In genomic region chr9:79215819-79216218, GRCh38 we compare ENCODE assay signal across 1 cellular context.
TF ChIP-seq lines count a peak whose summit lies in the region.

No MANE protein-coding gene starts in this region.

TF ChIP-seq in H1, 55 proteins besides CTCF, POLR2A, EP300 and RAD21:
- TF ChIP-seq SIN3A (conservative IDR thresholded peaks at IDR 0.05 in 1 of 2, IDR thresholded peaks at IDR 0.05 in 1 of 2; ENCODE audit: low read depth in 1 of 2, low read length in 2 of 2) (no peak), MAFK (IDR thresholded peaks at IDR 0.05; ENCODE audit: low read depth, low read length) (no peak), SRF (IDR thresholded peaks at IDR 0.05; ENCODE audit: low read depth, low read length) (no peak), USF2 (IDR thresholded peaks at IDR 0.05; ENCODE audit: low read length) (no peak), GABPA (IDR thresholded peaks at IDR 0.05; ENCODE audit: borderline replicate concordance, insufficient read depth, low read length) (no peak), CHD2 (IDR thresholded peaks at IDR 0.05; ENCODE audit: low read length) (no peak), ATF3 (IDR thresholded peaks at IDR 0.05; ENCODE audit: insufficient read depth, low read depth, low read length) (no peak), BRCA1 (IDR thresholded peaks at IDR 0.05; ENCODE audit: low read depth, low read length) (no peak), GTF2F1 (IDR thresholded peaks at IDR 0.05; ENCODE audit: borderline replicate concordance, low read depth, low read length) (no peak)
